ENCODE assay signal across 20 cellular contexts in the genomic region with DNA sequence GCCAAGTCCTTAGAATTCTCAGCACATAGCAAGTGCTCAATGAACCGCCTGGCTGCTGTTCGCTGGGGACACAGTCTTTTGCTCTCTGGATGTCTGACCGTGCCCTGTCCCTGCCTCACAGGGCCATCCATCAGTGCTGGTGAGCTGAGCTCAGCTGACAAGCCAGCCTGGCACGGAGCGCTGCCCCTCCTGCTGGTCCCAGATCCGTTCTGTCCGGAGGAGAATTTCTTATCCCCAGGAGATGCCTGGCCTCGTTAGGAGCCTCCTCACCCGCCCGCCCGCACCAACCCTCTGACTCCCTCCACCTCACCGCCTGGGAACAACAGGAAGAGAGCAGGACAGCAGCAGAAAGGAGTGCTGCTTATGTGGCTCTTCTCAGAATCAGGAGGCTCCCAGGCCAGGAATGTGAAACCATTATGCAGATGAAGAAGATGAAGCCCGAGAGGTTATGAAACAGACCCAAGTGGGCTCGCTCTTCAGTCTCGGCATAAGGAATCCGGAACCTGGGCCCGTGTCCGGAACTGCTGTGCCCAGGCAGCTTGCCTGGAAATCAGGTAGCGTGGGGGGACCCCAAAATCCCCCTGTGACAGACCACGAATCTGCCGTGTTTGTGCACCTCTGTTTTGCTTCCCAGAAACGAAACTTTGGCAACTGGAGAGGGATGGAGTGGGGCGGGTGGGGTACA. TPM values are rescaled to one million over a fixed set of nuclear protein-coding genes. Genes with fewer than 3 reads are reported as not detected.
DNase-seq lines count a peak whose midpoint lies in the region; ATAC-seq, FAIRE-seq and TF ChIP-seq lines count a peak whose summit lies in the region.
"Had no signal": no experiment of that assay in that cellular context is flagged by ENCODE, and none has a peak within 500 bp of the region (broad histone marks: within the 10 kb centered on the region; RNA-seq: fewer than 3 reads in every experiment).

No MANE protein-coding gene starts in this region.

- peak overlapping the region; percentile 73 for H2AFZ ChIP-seq in astrocyte (ENCODE audit: low read depth, low read length)
- peak overlapping the region; percentile 22 for H2AFZ ChIP-seq in smooth muscle cell (ENCODE audit: low read depth)
- H2AFZ ChIP-seq: PC-9 had no signal

- POLR2A ChIA-PET in T-cell (lab: Charles Lee): interaction anchor here in 1 of 2 donors (0.6 kb wide), 1 partner anchor 33 kb away, joined by 13 read pairs; no protein-coding TSS in a partner anchor

- 37% methylated on average over 23 of the region's 23 CpGs for WGBS in smooth muscle cell (ENCODE audit: low lambda C conversion rate)

- H3K27me3 ChIP-seq in HUES48 (ENCODE audit: control insufficient read depth, insufficient read depth, low read length): no peaks in the 10 kb centered on the region
- H3K27me3 ChIP-seq in astrocyte (ENCODE audit: insufficient read depth, low read length): no peaks in the 10 kb centered on the region
- no peaks in the 10 kb centered on the region for H3K27me3 ChIP-seq in smooth muscle cell (ENCODE audit: low read depth)
- no peaks in the 10 kb centered on the region for H3K27me3 ChIP-seq in WERI-Rb-1 (ENCODE audit: insufficient read depth, low read depth, severe bottlenecking)
- H3K27me3 ChIP-seq: gastroesophageal sphincter had no signal

- no peaks in the 10 kb centered on the region for H3K79me2 ChIP-seq in astrocyte (ENCODE audit: insufficient read depth, low read length)
- H3K79me2 ChIP-seq in smooth muscle cell (ENCODE audit: low read depth): no peaks in the 10 kb centered on the region

- H3F3A ChIP-seq in smooth muscle cell (ENCODE audit: low read depth): no peaks in the 10 kb centered on the region

- H3K27ac Mint-ChIP-seq in astrocyte (ENCODE audit: unreplicated experiment): peak overlapping the region; percentile 97
- H3K27ac Mint-ChIP-seq in activated T-cell treated with anti-CD3 and anti-CD28 coated beads, Interleukin-2, amount 50 U/mL, for 72 hours: no peak overlapping the region
- peak overlapping the region in 1 of 2 donors; percentile 17 for H3K27ac Mint-ChIP-seq in T-cell
- H3K27ac Mint-ChIP-seq: stimulated activated memory B cell treated with anti-CD40 and anti-IgM and Interleukin-4, amounts not matched to agents 10 μg/mL and 1 μg/mL and 100 μg/mL, for 72 hours had no signal

- H3K4me1 Mint-ChIP-seq in astrocyte (ENCODE audit: low read depth, unreplicated experiment) (peaks cover 48% of the 10 kb centered on the region), T-cell (peaks cover 16 to 24% (median 24%) of the 10 kb centered on the region in 3 donors)
- H3K4me1 Mint-ChIP-seq in activated T-cell treated with anti-CD3 and anti-CD28 coated beads, Interleukin-2, amount 50 U/mL, for 72 hours (ENCODE audit: low read depth): peaks cover 29% of the 10 kb centered on the region

- DNase-seq in astrocyte (ENCODE audit: low read depth): no peak
- DNase-seq in iPS-NIHi7 (ENCODE audit: extremely low spot score): peak; percentile 66
- no peak for DNase-seq in smooth muscle cell (lab: John Stamatoyannopoulos, UW; ENCODE audit: unreplicated experiment)
- DNase-seq in activated T-cell treated with anti-CD3 and anti-CD28 coated beads, Interleukin-2, amount 50 U/mL, for 72 hours: no peak
- no peak for DNase-seq in T-cell
- no peak for DNase-seq in WERI-Rb-1
- DNase-seq: activated gamma-delta T cell treated with Interleukin-2 at 50 U/mL for 16 hours; CD8-positive, alpha-beta memory T cell; GF-D8; KBM-7; left cardiac atrium; naive B cell; NCI-H1436 treated with DMSO at 0.1 percent for 48 hours; PC-9; right cardiac atrium; SW 1271 had no signal

- H3K36me3 ChIP-seq in HUES48 (ENCODE audit: control insufficient read depth, insufficient read depth, low read length): no peaks in the 10 kb centered on the region
- no peaks in the 10 kb centered on the region for H3K36me3 ChIP-seq in astrocyte (ENCODE audit: insufficient read depth, low read length)
- H3K36me3 ChIP-seq in smooth muscle cell (ENCODE audit: low read depth): no peaks in the 10 kb centered on the region
- no peaks in the 10 kb centered on the region for H3K36me3 ChIP-seq in WERI-Rb-1
- H3K36me3 ChIP-seq: gastroesophageal sphincter had no signal

- H3K27me3 Mint-ChIP-seq in astrocyte (ENCODE audit: low read depth, unreplicated experiment) (no peaks in the 10 kb centered on the region), T-cell (no peaks in the 10 kb centered on the region)
- H3K27me3 Mint-ChIP-seq in activated T-cell treated with anti-CD3 and anti-CD28 coated beads, Interleukin-2, amount 50 U/mL, for 72 hours (ENCODE audit: low read depth): no peaks in the 10 kb centered on the region
- H3K27me3 Mint-ChIP-seq: naive B cell; stimulated activated memory B cell treated with anti-CD40 and anti-IgM and Interleukin-4, amounts not matched to agents 10 μg/mL and 1 μg/mL and 100 μg/mL, for 72 hours had no signal

- H3K9ac ChIP-seq in HUES48 (ENCODE audit: low read depth, low read length) (peak overlapping the region; percentile 49; the same call in 1 of the 2 replicates), astrocyte (ENCODE audit: low read length) (peak overlapping the region; percentile 69), smooth muscle cell (ENCODE audit: low read depth) (no peak overlapping the region)

- H3K4me3 ChIP-seq in HUES48 (ENCODE audit: low read depth, low read length) (peak overlapping the region; percentile 12; the same call in 1 of the 2 replicates), astrocyte (ENCODE audit: insufficient read depth, low read depth, low read length) (no peak overlapping the region), smooth muscle cell (no peak overlapping the region), WERI-Rb-1 (ENCODE audit: low read depth, low read length) (no peak overlapping the region)
- H3K4me3 ChIP-seq: gastroesophageal sphincter, PC-9 had no signal

- H4K20me1 ChIP-seq in astrocyte (ENCODE audit: insufficient read depth, low read length) (no peaks in the 10 kb centered on the region), smooth muscle cell (ENCODE audit: low read depth) (no peaks in the 10 kb centered on the region)

- peak overlapping the region; percentile 63 for H3K4me2 ChIP-seq in astrocyte (ENCODE audit: low read length)
- peak overlapping the region; percentile 21 for H3K4me2 ChIP-seq in smooth muscle cell
- H3K4me2 ChIP-seq: PC-9 had no signal

- CTCF ChIA-PET in T-cell (lab: Charles Lee): no interaction called here

- H3K4me3 Mint-ChIP-seq in astrocyte (ENCODE audit: unreplicated experiment) (peak overlapping the region; percentile 70), T-cell (no peak overlapping the region)
- H3K4me3 Mint-ChIP-seq in activated T-cell treated with anti-CD3 and anti-CD28 coated beads, Interleukin-2, amount 50 U/mL, for 72 hours: no peak overlapping the region
- H3K4me3 Mint-ChIP-seq: brain; CD8-positive, alpha-beta memory T cell; stimulated activated memory B cell treated with anti-CD40 and anti-IgM and Interleukin-4, amounts not matched to agents 10 μg/mL and 1 μg/mL and 100 μg/mL, for 72 hours had no signal

- TF ChIP-seq CTCF in astrocyte (IDR thresholded peaks at IDR 0.05; ENCODE audit: insufficient read depth, low read depth, low read length) (no peak), smooth muscle cell (IDR thresholded peaks at IDR 0.05; ENCODE audit: borderline replicate concordance, insufficient read depth, poor library complexity, severe bottlenecking) (no peak), WERI-Rb-1 (IDR thresholded peaks at IDR 0.05; ENCODE audit: low read depth, low read length) (no peak)

- peak overlapping the region; percentile 91 for H3K27ac ChIP-seq in HUES48 (ENCODE audit: low read depth, low read length)
- peak overlapping the region; percentile 56 for H3K27ac ChIP-seq in astrocyte (ENCODE audit: low read depth, low read length)
- no peak overlapping the region for H3K27ac ChIP-seq in smooth muscle cell (ENCODE audit: low read depth)
- H3K27ac ChIP-seq in WERI-Rb-1: no peak overlapping the region
- H3K27ac ChIP-seq: gastroesophageal sphincter, PC-9 had no signal

- H3K9me3 ChIP-seq in HUES48 (ENCODE audit: control insufficient read depth, insufficient read depth, low read length) (no peaks in the 10 kb centered on the region), astrocyte (ENCODE audit: insufficient read depth, low read depth, low read length) (no peaks in the 10 kb centered on the region), smooth muscle cell (replicated peaks; ENCODE audit: low read depth) (no peaks in the 10 kb centered on the region), WERI-Rb-1 (ENCODE audit: severe bottlenecking) (no peaks in the 10 kb centered on the region)
- H3K9me3 ChIP-seq: gastroesophageal sphincter had no signal

- no peaks in the 10 kb centered on the region for H3K36me3 Mint-ChIP-seq in astrocyte (ENCODE audit: low read depth, unreplicated experiment)
- H3K36me3 Mint-ChIP-seq in activated T-cell treated with anti-CD3 and anti-CD28 coated beads, Interleukin-2, amount 50 U/mL, for 72 hours (ENCODE audit: insufficient read depth in 2 of 2): no peaks in the 10 kb centered on the region
- H3K36me3 Mint-ChIP-seq in T-cell: no peaks in the 10 kb centered on the region
- H3K36me3 Mint-ChIP-seq: brain; CD8-positive, alpha-beta memory T cell; naive B cell; stimulated activated memory B cell treated with anti-CD40 and anti-IgM and Interleukin-4, amounts not matched to agents 10 μg/mL and 1 μg/mL and 100 μg/mL, for 72 hours had no signal

- peaks cover 43% of the 10 kb centered on the region for H3K4me1 ChIP-seq in HUES48 (ENCODE audit: control insufficient read depth, insufficient read depth, low read length)
- H3K4me1 ChIP-seq in astrocyte (ENCODE audit: insufficient read depth, low read length): peaks cover 49% of the 10 kb centered on the region
- H3K4me1 ChIP-seq in smooth muscle cell (ENCODE audit: low read depth): peaks cover 23% of the 10 kb centered on the region

- FAIRE-seq in astrocyte (lab: Jason Lieb, UNC): no peak

- no peak for ATAC-seq in activated T-cell treated with anti-CD3 and anti-CD28 coated beads, Interleukin-2, amount 50 U/mL, for 72 hours (replicated peaks in 1 of 2)
- ATAC-seq in T-cell (replicated peaks in 1 of 4): no peak
- ATAC-seq: gastroesophageal sphincter; left cardiac atrium; right cardiac atrium; stimulated activated memory B cell treated with anti-CD40 and anti-IgM and Interleukin-4, amounts not matched to agents 10 μg/mL and 1 μg/mL and 100 μg/mL, for 72 hours had no signal

- no peaks in the 10 kb centered on the region for H3K9me3 Mint-ChIP-seq in astrocyte (ENCODE audit: unreplicated experiment)
- no peaks in the 10 kb centered on the region for H3K9me3 Mint-ChIP-seq in activated T-cell treated with anti-CD3 and anti-CD28 coated beads, Interleukin-2, amount 50 U/mL, for 72 hours
- no peaks in the 10 kb centered on the region for H3K9me3 Mint-ChIP-seq in T-cell
- H3K9me3 Mint-ChIP-seq: CD8-positive, alpha-beta memory T cell; stimulated activated memory B cell treated with anti-CD40 and anti-IgM and Interleukin-4, amounts not matched to agents 10 μg/mL and 1 μg/mL and 100 μg/mL, for 72 hours had no signal

RNA-seq across cellular contexts. Expression of gene RMI2, which starts 28.8 kb away (rescaled TPM):
- total RNA-seq in astrocyte: 6.9 and 7.8 TPM in 2 replicates
- 6.1 and 9.7 TPM in 2 replicates for total RNA-seq in smooth muscle cell
- polyA plus RNA-seq in smooth muscle cell: 9.8 and 11.3 TPM in 2 replicates
- total RNA-seq in activated T-cell treated with anti-CD3 and anti-CD28 coated beads, Interleukin-2, amount 50 U/mL, for 72 hours: 100 to 1,000 TPM; 105 to 119 TPM
- 1 to 10 TPM; 1.8 to 6.3 (median 4.2) TPM for total RNA-seq in T-cell

RNA-seq across cellular contexts. Expression of gene PRM1, which starts 35.3 kb away (rescaled TPM):
- total RNA-seq in astrocyte: not detected in 2 replicates
- total RNA-seq in smooth muscle cell: not detected in 2 replicates
- not detected in 2 replicates for polyA plus RNA-seq in smooth muscle cell
- total RNA-seq in activated T-cell treated with anti-CD3 and anti-CD28 coated beads, Interleukin-2, amount 50 U/mL, for 72 hours: not detected
- not detected for total RNA-seq in T-cell
- total RNA-seq: CD8-positive, alpha-beta memory T cell; gastroesophageal sphincter; left cardiac atrium; PC-9; right cardiac atrium had no signal
- polyA plus RNA-seq: CD8-positive, alpha-beta memory T cell; right cardiac atrium had no signal

RNA-seq across cellular contexts. Expression of gene PRM2, which starts 40.2 kb away (rescaled TPM):
- not detected in 2 replicates for total RNA-seq in astrocyte
- not detected in 2 replicates for total RNA-seq in smooth muscle cell
- polyA plus RNA-seq in smooth muscle cell: not detected in 2 replicates
- total RNA-seq in activated T-cell treated with anti-CD3 and anti-CD28 coated beads, Interleukin-2, amount 50 U/mL, for 72 hours: not detected
- not detected for total RNA-seq in T-cell
- total RNA-seq: CD8-positive, alpha-beta memory T cell; gastroesophageal sphincter; left cardiac atrium; PC-9; right cardiac atrium had no signal
- polyA plus RNA-seq: CD8-positive, alpha-beta memory T cell; right cardiac atrium had no signal

RNA-seq across cellular contexts. Expression of gene PRM3, which starts 43.0 kb away (rescaled TPM):
- total RNA-seq in astrocyte: not detected in 2 replicates
- total RNA-seq in smooth muscle cell: not detected in 2 replicates
- not detected in 2 replicates for polyA plus RNA-seq in smooth muscle cell
- total RNA-seq in activated T-cell treated with anti-CD3 and anti-CD28 coated beads, Interleukin-2, amount 50 U/mL, for 72 hours: not detected
- total RNA-seq in T-cell: not detected
- total RNA-seq: CD8-positive, alpha-beta memory T cell; gastroesophageal sphincter; left cardiac atrium; PC-9; right cardiac atrium had no signal
- polyA plus RNA-seq: CD8-positive, alpha-beta memory T cell; right cardiac atrium had no signal

RNA-seq across cellular contexts. Expression of gene TNP2, which starts 47.3 kb away (rescaled TPM):
- total RNA-seq in astrocyte (not detected in 2 replicates), smooth muscle cell (not detected in 2 replicates), T-cell (not detected)
- not detected in 2 replicates for polyA plus RNA-seq in smooth muscle cell
- not detected for total RNA-seq in activated T-cell treated with anti-CD3 and anti-CD28 coated beads, Interleukin-2, amount 50 U/mL, for 72 hours
- total RNA-seq: CD8-positive, alpha-beta memory T cell; gastroesophageal sphincter; left cardiac atrium; PC-9; right cardiac atrium had no signal
- polyA plus RNA-seq: CD8-positive, alpha-beta memory T cell; right cardiac atrium had no signal

Comparison
In these comparisons a context has a peak if more than half of its experiments do, and no peak if none do; other contexts are left out.
1. H3K27ac ChIP-seq: peak in HUES48 (single experiment) and astrocyte (single experiment); none in smooth muscle cell (single experiment) and WERI-Rb-1 (single experiment).